Comparison of ENCODE assay signal across 8 cellular contexts in genomic region chr3:183825380-183826161, GRCh38. TPM values are rescaled to one million over a fixed set of nuclear protein-coding genes. Genes with fewer than 3 reads are reported as not detected.
A peak's percentile ranks its signal among the peaks of the same experiment; 100 is the strongest.
DNase-seq lines count a peak whose midpoint lies in the region; ATAC-seq lines count a peak whose summit lies in the region.

TSS of gene MAP6D1 (minus strand) at chr3:183825577. CDS start at chr3:183825547, 30 bp downstream.

- H3K27me3 ChIP-seq in CD4-positive, CD25-positive, alpha-beta regulatory T cell (ENCODE audit: control insufficient read depth, insufficient read depth, low read length): peaks cover 6% of the 10 kb centered on the region
- H3K27me3 ChIP-seq in MG63: no peaks in the 10 kb centered on the region
- H3K27me3 ChIP-seq in iPS DF 6.9 (ENCODE audit: control insufficient read depth, insufficient read depth, low read length): no peaks in the 10 kb centered on the region

- no CpG with 5 or more reads among the region's 82 CpGs for WGBS in iPS DF 6.9 (ENCODE audit: insufficient coverage, insufficient read length)

- H3K4me3 Mint-ChIP-seq in CD4-positive, CD25-positive, alpha-beta regulatory T cell: peak within 1 kb of the TSS; percentile 77 to 89 (median 80)

- in situ Hi-C loops in T47D (cut with HindIII; ENCODE audit: low pct_unique_long_range_greater_than_20kb, low sequenced_read_pairs): no loop called here

- peak within 1 kb of the TSS; percentile 48 for H3K4me3 ChIP-seq in CD4-positive, CD25-positive, alpha-beta regulatory T cell (ENCODE audit: low read depth, low read length)
- H3K4me3 ChIP-seq in MG63: peak within 1 kb of the TSS; percentile 51
- peak within 1 kb of the TSS; percentile 56 for H3K4me3 ChIP-seq in iPS DF 6.9 (ENCODE audit: low read length)

- peak; percentile 10 to 28 (median 24) for DNase-seq in CD4-positive, CD25-positive, alpha-beta regulatory T cell
- DNase-seq in MG63 (peak; percentile 53), T1000 (lab: John Stamatoyannopoulos, UW) (peak; percentile 23), T47D (ENCODE audit: low read depth in 1 of 2, low spot score in 1 of 2) (peak; percentile 90 to 92), iPS DF 6.9 (ENCODE audit: low read depth, low spot score) (peak; percentile 54), sciatic nerve (ENCODE audit: low spot score) (no peak), GM19240 (ENCODE audit: insufficient read length, low spot score) (no peak)

- H3K9me3 ChIP-seq in CD4-positive, CD25-positive, alpha-beta regulatory T cell (ENCODE audit: control insufficient read depth in 2 of 2, low read length in 2 of 2): no peaks in the 10 kb centered on the region
- H3K9me3 ChIP-seq in MG63: no peaks in the 10 kb centered on the region
- H3K9me3 ChIP-seq in iPS DF 6.9 (ENCODE audit: control insufficient read depth, insufficient read depth, low read length): no peaks in the 10 kb centered on the region

- intact Hi-C loops in sciatic nerve (cut with DNase I): no loop called here

- H3K27me3 Mint-ChIP-seq in CD4-positive, CD25-positive, alpha-beta regulatory T cell: peaks cover 20% of the 10 kb centered on the region

- ATAC-seq in CD4-positive, CD25-positive, alpha-beta regulatory T cell (ENCODE audit: low read depth in 2 of 2): peak; percentile 41 to 50
- ATAC-seq in GM19397 (IDR thresholded peaks at IDR 0.05; ENCODE audit: unreplicated experiment): peak; percentile 56
- ATAC-seq in sciatic nerve: peak; percentile 64

- H3K4me1 Mint-ChIP-seq in CD4-positive, CD25-positive, alpha-beta regulatory T cell: peaks cover 8 to 22% (median 13%) of the 10 kb centered on the region in 4 donors

- no peaks in the 10 kb centered on the region for H3K9me3 Mint-ChIP-seq in CD4-positive, CD25-positive, alpha-beta regulatory T cell

- H3K36me3 Mint-ChIP-seq in CD4-positive, CD25-positive, alpha-beta regulatory T cell: peaks cover 25% of the 10 kb centered on the region

- peaks cover 15% of the 10 kb centered on the region for H3K4me1 ChIP-seq in CD4-positive, CD25-positive, alpha-beta regulatory T cell (ENCODE audit: control insufficient read depth, insufficient read depth, low read length, poor library complexity, severe bottlenecking)
- H3K4me1 ChIP-seq in iPS DF 6.9 (ENCODE audit: control insufficient read depth, insufficient read depth, low read length): 0 out of 2 replicates have a peak, but pooled peaks cover 3% of the 10 kb centered on the region

- H3K27ac Mint-ChIP-seq in CD4-positive, CD25-positive, alpha-beta regulatory T cell: peak within 1 kb of the TSS in 1 of 3 donors; percentile 55

- H3K36me3 ChIP-seq in CD4-positive, CD25-positive, alpha-beta regulatory T cell (ENCODE audit: control insufficient read depth, insufficient read depth, low read length): peaks cover 19% of the 10 kb centered on the region
- H3K36me3 ChIP-seq in MG63 (peaks cover 26% of the 10 kb centered on the region), iPS DF 6.9 (ENCODE audit: control insufficient read depth, insufficient read depth, low read length) (no peaks in the 10 kb centered on the region; the same call in 1 of the 2 replicates)

- no peak within 1 kb of the TSS for H3K27ac ChIP-seq in CD4-positive, CD25-positive, alpha-beta regulatory T cell (ENCODE audit: insufficient read depth, low read length, poor library complexity, severe bottlenecking)
- no peak within 1 kb of the TSS for H3K27ac ChIP-seq in iPS DF 6.9 (ENCODE audit: low read length)

RNA-seq across cellular contexts. Expression of gene MAP6D1, which starts in this region (rescaled TPM):
- 1.9 TPM for total RNA-seq in CD4-positive, CD25-positive, alpha-beta regulatory T cell
- under 1 TPM in 3 of 4 donors, not detected in 1; 0.36 to 0.67 (median 0.55) TPM for polyA plus RNA-seq in CD4-positive, CD25-positive, alpha-beta regulatory T cell
- 3.1 TPM in 1 of 2 replicates, not detected in the other for total RNA-seq in MG63 (2014; rRNA removed; shearing (Covaris generic); ENCODE audit: low replicate concordance)
- total RNA-seq in sciatic nerve: 1.1 TPM

Comparison
In these comparisons a context has a peak if more than half of its experiments do, and no peak if none do; other contexts are left out.
1. DNase-seq: peak in CD4-positive, CD25-positive, alpha-beta regulatory T cell (3 of 3), MG63 (single experiment), T1000 (single experiment), T47D (2 of 2) and iPS DF 6.9 (single experiment); none in sciatic nerve (single experiment) and GM19240 (single experiment).
2. Peak in every context shown above with its lines, with median percentiles within 50 percentile points of each other: ATAC-seq and H3K4me3 ChIP-seq.